ENCODE assay signal across 1 cellular context in the genomic region with DNA sequence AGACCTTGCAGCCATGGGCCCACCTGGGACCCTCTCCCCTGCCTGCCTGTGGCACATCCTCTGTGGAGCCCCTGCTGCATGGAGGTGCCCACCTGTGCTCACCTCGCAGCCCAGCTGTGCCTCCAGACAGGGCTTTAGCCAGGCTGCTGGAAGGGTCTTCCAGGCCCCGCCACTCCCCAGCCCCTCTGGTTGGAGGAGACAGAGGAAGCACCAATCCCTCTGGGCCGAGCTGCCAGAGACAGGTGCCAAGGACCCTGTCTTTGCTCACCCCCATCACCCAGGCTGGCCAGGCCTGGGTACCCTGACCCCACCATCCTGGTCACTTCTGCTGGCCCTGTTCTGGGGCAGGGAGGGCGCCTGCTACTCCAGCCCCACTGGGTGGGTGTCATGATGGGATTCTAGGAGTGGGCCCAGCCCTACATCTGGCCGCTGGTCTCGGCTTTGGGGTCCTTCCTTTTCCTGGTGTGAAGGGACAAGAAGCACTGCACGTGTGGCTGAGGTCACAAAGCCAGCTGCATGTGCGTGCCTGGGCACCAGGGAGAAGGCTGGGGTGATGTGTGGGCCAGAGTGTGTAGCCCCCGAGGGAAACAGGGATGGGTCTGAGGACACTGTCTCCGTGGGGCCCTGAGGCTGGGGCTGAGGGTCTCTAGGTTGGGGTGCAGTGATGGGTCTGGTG.
TF ChIP-seq lines count a peak whose summit lies in the region.

No MANE protein-coding gene starts in this region.

TF ChIP-seq in HepG2, 621 proteins besides CTCF, POLR2A, EP300 and RAD21:
- no peak for TF ChIP-seq NFIC (IDR thresholded peaks at IDR 0.05; ENCODE audit: low read length)
- TF ChIP-seq, protein P1, sequence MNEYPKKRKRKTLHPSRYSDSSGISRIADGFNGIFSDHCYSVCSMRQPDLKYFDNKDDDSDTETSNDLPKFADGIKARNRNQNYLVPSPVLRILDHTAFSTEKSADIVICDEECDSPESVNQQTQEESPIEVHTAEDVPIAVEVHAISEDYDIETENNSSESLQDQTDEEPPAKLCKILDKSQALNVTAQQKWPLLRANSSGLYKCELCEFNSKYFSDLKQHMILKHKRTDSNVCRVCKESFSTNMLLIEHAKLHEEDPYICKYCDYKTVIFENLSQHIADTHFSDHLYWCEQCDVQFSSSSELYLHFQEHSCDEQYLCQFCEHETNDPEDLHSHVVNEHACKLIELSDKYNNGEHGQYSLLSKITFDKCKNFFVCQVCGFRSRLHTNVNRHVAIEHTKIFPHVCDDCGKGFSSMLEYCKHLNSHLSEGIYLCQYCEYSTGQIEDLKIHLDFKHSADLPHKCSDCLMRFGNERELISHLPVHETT (CRISPR knock-in tag; conservative IDR thresholded peaks at IDR 0.05): no peak
- TF ChIP-seq, protein P2, sequence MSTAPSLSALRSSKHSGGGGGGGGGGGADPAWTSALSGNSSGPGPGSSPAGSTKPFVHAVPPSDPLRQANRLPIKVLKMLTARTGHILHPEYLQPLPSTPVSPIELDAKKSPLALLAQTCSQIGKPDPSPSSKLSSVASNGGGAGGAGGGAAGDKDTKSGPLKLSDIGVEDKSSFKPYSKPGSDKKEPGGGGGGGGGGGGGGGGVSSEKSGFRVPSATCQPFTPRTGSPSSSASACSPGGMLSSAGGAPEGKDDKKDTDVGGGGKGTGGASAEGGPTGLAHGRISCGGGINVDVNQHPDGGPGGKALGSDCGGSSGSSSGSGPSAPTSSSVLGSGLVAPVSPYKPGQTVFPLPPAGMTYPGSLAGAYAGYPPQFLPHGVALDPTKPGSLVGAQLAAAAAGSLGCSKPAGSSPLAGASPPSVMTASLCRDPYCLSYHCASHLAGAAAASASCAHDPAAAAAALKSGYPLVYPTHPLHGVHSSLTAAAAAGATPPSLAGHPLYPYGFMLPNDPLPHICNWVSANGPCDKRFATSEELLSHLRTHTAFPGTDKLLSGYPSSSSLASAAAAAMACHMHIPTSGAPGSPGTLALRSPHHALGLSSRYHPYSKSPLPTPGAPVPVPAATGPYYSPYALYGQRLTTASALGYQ (CRISPR knock-in tag; IDR thresholded peaks at IDR 0.05): no peak
- TF ChIP-seq, protein P3, sequence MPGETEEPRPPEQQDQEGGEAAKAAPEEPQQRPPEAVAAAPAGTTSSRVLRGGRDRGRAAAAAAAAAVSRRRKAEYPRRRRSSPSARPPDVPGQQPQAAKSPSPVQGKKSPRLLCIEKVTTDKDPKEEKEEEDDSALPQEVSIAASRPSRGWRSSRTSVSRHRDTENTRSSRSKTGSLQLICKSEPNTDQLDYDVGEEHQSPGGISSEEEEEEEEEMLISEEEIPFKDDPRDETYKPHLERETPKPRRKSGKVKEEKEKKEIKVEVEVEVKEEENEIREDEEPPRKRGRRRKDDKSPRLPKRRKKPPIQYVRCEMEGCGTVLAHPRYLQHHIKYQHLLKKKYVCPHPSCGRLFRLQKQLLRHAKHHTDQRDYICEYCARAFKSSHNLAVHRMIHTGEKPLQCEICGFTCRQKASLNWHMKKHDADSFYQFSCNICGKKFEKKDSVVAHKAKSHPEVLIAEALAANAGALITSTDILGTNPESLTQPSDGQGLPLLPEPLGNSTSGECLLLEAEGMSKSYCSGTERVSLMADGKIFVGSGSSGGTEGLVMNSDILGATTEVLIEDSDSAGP (CRISPR knock-in tag; IDR thresholded peaks at IDR 0.05; ENCODE audit: borderline replicate concordance): 0 out of 2 replicates have a peak, but pooled peaks have one; percentile 5
- no peak for TF ChIP-seq NR2F2 (IDR thresholded peaks at IDR 0.05; ENCODE audit: borderline replicate concordance, low read depth)
- TF ChIP-seq PCBP1 (IDR thresholded peaks at IDR 0.05; ENCODE audit: borderline replicate concordance, low read depth, low read length): 0 out of 2 replicates have a peak, but pooled peaks have one; percentile 21
- TF ChIP-seq CAMTA2 (CRISPR knock-in tag; IDR thresholded peaks at IDR 0.05; ENCODE audit: borderline replicate concordance): no peak
- TF ChIP-seq DPF2 (CRISPR knock-in tag; IDR thresholded peaks at IDR 0.05; ENCODE audit: borderline replicate concordance, low read depth): no peak
- no peak for TF ChIP-seq SIN3A (IDR thresholded peaks at IDR 0.05; ENCODE audit: borderline replicate concordance, low read depth, low read length)
- TF ChIP-seq DR1 (CRISPR knock-in tag; IDR thresholded peaks at IDR 0.05): no peak
- no peak for TF ChIP-seq RBM39 (IDR thresholded peaks at IDR 0.05; ENCODE audit: low read depth, low read length, poor library complexity, severe bottlenecking)
- TF ChIP-seq, protein P4, sequence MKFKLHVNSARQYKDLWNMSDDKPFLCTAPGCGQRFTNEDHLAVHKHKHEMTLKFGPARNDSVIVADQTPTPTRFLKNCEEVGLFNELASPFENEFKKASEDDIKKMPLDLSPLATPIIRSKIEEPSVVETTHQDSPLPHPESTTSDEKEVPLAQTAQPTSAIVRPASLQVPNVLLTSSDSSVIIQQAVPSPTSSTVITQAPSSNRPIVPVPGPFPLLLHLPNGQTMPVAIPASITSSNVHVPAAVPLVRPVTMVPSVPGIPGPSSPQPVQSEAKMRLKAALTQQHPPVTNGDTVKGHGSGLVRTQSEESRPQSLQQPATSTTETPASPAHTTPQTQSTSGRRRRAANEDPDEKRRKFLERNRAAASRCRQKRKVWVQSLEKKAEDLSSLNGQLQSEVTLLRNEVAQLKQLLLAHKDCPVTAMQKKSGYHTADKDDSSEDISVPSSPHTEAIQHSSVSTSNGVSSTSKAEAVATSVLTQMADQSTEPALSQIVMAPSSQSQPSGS (CRISPR knock-in tag; IDR thresholded peaks at IDR 0.05): no peak
- no peak for TF ChIP-seq HOXA5 (CRISPR knock-in tag; IDR thresholded peaks at IDR 0.05)
- TF ChIP-seq AGO1 (IDR thresholded peaks at IDR 0.05; ENCODE audit: low read depth, low read length, poor library complexity, severe bottlenecking): no peak
- no peak for TF ChIP-seq SRSF1 (optimal IDR thresholded peaks at IDR 0.05; ENCODE audit: low read depth, low read length)
- no peak for TF ChIP-seq ZNF451 (CRISPR knock-in tag; IDR thresholded peaks at IDR 0.05)
- TF ChIP-seq BRCA1 (CRISPR knock-in tag; IDR thresholded peaks at IDR 0.05): no peak
- no peak for TF ChIP-seq ZNF570 (CRISPR knock-in tag; IDR thresholded peaks at IDR 0.05; ENCODE audit: borderline replicate concordance)
- TF ChIP-seq, protein P5, sequence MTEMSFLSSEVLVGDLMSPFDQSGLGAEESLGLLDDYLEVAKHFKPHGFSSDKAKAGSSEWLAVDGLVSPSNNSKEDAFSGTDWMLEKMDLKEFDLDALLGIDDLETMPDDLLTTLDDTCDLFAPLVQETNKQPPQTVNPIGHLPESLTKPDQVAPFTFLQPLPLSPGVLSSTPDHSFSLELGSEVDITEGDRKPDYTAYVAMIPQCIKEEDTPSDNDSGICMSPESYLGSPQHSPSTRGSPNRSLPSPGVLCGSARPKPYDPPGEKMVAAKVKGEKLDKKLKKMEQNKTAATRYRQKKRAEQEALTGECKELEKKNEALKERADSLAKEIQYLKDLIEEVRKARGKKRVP (CRISPR knock-in tag; IDR thresholded peaks at IDR 0.05): no peak
- no peak for TF ChIP-seq ZNF720 (CRISPR knock-in tag; IDR thresholded peaks at IDR 0.05)
- peak; percentile 56 for TF ChIP-seq AGO2 (optimal IDR thresholded peaks at IDR 0.05; ENCODE audit: low read depth, low read length)
- TF ChIP-seq IKZF4 (CRISPR knock-in tag; IDR thresholded peaks at IDR 0.05; ENCODE audit: borderline replicate concordance, low read depth, not compliant biosample characterization): no peak
